In the genomic region with DNA sequence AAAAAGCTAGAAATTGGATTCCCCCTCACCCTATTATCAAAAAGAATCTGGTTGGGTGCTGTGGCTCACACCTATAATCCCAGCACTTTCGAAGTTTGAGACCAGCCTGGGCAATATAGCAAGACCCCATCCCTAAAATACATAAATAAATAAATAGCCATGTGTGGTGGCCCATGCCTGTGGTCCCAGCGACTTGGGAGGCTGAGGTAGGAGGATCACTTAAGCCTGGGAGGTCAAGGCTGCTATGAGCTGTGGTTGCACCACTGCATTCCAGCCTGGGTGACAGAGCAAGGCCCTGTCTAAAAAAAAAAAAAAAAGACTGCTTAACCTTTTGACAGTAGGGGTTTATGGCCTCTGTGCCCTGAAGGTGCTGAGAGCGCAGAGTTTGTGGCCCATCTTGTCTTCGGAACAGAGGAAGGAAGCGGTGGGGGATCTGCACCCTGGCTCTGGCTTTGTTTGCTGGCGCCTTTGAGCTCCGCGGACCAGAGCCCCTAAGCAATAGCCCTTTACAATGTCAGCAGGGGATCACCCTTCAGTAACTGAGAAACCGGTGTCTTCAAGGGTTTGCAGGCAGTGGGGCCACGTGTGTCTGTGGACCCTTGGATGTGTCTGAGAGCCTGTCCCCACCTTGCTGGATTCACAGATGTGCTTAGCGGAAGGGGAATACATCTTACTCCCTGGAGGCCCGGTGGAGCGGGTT, we compare ENCODE assay signal across 2 cellular contexts.
TF ChIP-seq lines count a peak whose summit lies in the region.

No MANE protein-coding gene starts in this region.

TF ChIP-seq in A549, 52 proteins besides CTCF, POLR2A, EP300 and RAD21 (continued from another document):
- TF ChIP-seq, protein P1, sequence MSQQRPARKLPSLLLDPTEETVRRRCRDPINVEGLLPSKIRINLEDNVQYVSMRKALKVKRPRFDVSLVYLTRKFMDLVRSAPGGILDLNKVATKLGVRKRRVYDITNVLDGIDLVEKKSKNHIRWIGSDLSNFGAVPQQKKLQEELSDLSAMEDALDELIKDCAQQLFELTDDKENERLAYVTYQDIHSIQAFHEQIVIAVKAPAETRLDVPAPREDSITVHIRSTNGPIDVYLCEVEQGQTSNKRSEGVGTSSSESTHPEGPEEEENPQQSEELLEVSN (IDR thresholded peaks at IDR 0.05; ENCODE audit: borderline replicate concordance, low read depth), result no peak
- TF ChIP-seq JUN (IDR thresholded peaks at IDR 0.05) (no peak), KDM1A (IDR thresholded peaks at IDR 0.05; ENCODE audit: low read depth) (no peak)

TF ChIP-seq in HEK293, 187 proteins besides CTCF, POLR2A, EP300 and RAD21 (continued from another document):
- TF ChIP-seq ZNF350 (tag by site-specific recombination; IDR thresholded peaks at IDR 0.05), result no peak
- TF ChIP-seq ZNF623 (tag by site-specific recombination; IDR thresholded peaks at IDR 0.05), result no peak
